Comparison of ENCODE assay signal across 24 cellular contexts in genomic region chr5:161149078-161149477, GRCh38.
A peak's percentile ranks its signal among the peaks of the same experiment; 100 is the strongest.
DNase-seq lines count a peak whose midpoint lies in the region; ATAC-seq, FAIRE-seq and TF ChIP-seq lines count a peak whose summit lies in the region.
"Had no signal": no experiment of that assay in that cellular context is flagged by ENCODE, and none has a peak within 500 bp of the region (broad histone marks: within the 10 kb centered on the region; RNA-seq: fewer than 3 reads in every experiment).

No MANE protein-coding gene starts in this region.

- ATAC-seq in GM19395 (IDR thresholded peaks at IDR 0.05; ENCODE audit: unreplicated experiment) (peak; percentile 63), GM12878 (no peak), GM21447 (IDR thresholded peaks at IDR 0.05; ENCODE audit: unreplicated experiment) (no peak), GM21723 (IDR thresholded peaks at IDR 0.05; ENCODE audit: unreplicated experiment) (no peak)
- ATAC-seq: A549 had no signal

- no peak for TF ChIP-seq POLR2A in GM12878 (IDR thresholded peaks at IDR 0.05; ENCODE audit: low read depth, low read length)

- DNase-seq in GM12865 (ENCODE audit: low read depth) (peak; percentile 5), GM12878 (ENCODE audit: low read depth, low spot score) (no peak), mammary epithelial cell (no peak), AG08396 (ENCODE audit: low spot score) (no peak)
- DNase-seq: BE2C; C1 segment of cervical spinal cord; CD4-positive, alpha-beta memory T cell; CD4-positive, CD25-positive, alpha-beta regulatory T cell; CD8-positive, alpha-beta memory T cell; COR-L47; DMS 273 treated with DMSO at 0.1 percent for 48 hours; DMS153; DMS53; DMS79; DND-41; EL; GDM1 had no signal

- H3K27me3 ChIP-seq in OCI-LY3 (ENCODE audit: low read depth, low read length) (no peaks in the 10 kb centered on the region), GM12878 (replicated peaks in 1 of 2; ENCODE audit: control insufficient read depth in 2 of 2, insufficient read depth in 2 of 2, low read length in 1 of 2) (no peaks in the 10 kb centered on the region), mammary epithelial cell (ENCODE audit: insufficient read depth, low read length) (no peaks in the 10 kb centered on the region)
- H3K27me3 ChIP-seq: BE2C, BLaER1 had no signal

- no peak overlapping the region for H3K9ac ChIP-seq in OCI-LY3 (ENCODE audit: low read length)
- no peak overlapping the region for H3K9ac ChIP-seq in GM12878 (ENCODE audit: control insufficient read depth, insufficient read depth, low read length)
- H3K9ac ChIP-seq in mammary epithelial cell (ENCODE audit: insufficient read depth, low read length), result no peak overlapping the region
- H3K9ac ChIP-seq: BLaER1 had no signal

- intact Hi-C loops in GM12878 (cut with micrococcal nuclease; ENCODE audit: unreplicated experiment), result no loop called here
- intact Hi-C loops in mammary epithelial cell (cut with micrococcal nuclease), result no loop called here

- CTCF ChIA-PET in GM12878 (lab: Yijun Ruan, JAX) (no interaction called here), mammary epithelial cell (lab: Charles Lee; ENCODE audit: low non-redundant PET) (no interaction called here)

- POLR2A ChIA-PET in GM12878 (lab: Charles Lee), result no interaction called here

- no peaks in the 10 kb centered on the region for H3K79me2 ChIP-seq in OCI-LY3 (ENCODE audit: low read length)
- H3K79me2 ChIP-seq in GM12878 (ENCODE audit: control insufficient read depth, insufficient read depth, low read length), result no peaks in the 10 kb centered on the region
- no peaks in the 10 kb centered on the region for H3K79me2 ChIP-seq in mammary epithelial cell (ENCODE audit: insufficient read depth, low read length)

- no peak overlapping the region for H2AFZ ChIP-seq in OCI-LY3 (ENCODE audit: low read depth, low read length)
- H2AFZ ChIP-seq in GM12878 (ENCODE audit: control insufficient read depth, low read depth, low read length), result no peak overlapping the region
- H2AFZ ChIP-seq in mammary epithelial cell (ENCODE audit: low read depth, low read length), result no peak overlapping the region

- SMC1A ChIA-PET in GM12878 (lab: Charles Lee; ENCODE audit: uncharacterized antibody, unreplicated experiment), result no interaction called here

- H3K4me3 ChIP-seq in GM12865 (ENCODE audit: low read depth, low read length) (no peak overlapping the region), OCI-LY3 (ENCODE audit: low read length) (no peak overlapping the region), GM12878 (no peak overlapping the region), mammary epithelial cell (replicated peaks in 1 of 3; ENCODE audit: insufficient read depth in 1 of 3, low read depth in 2 of 3, low read length in 3 of 3) (no peak overlapping the region)
- H3K4me3 ChIP-seq: A549, BLaER1 had no signal

- H3K27ac ChIP-seq in OCI-LY3 (ENCODE audit: low read length), result peak overlapping the region; percentile 14; the same call in 1 of the 2 replicates
- H3K27ac ChIP-seq in GM12878 (ENCODE audit: control insufficient read depth, insufficient read depth), result no peak overlapping the region
- H3K27ac ChIP-seq in mammary epithelial cell (ENCODE audit: insufficient read depth, low read depth, low read length), result no peak overlapping the region
- H3K27ac ChIP-seq: 22Rv1, A549, BLaER1 had no signal

- no peak for TF ChIP-seq CTCF in GM12865 (IDR thresholded peaks at IDR 0.05; ENCODE audit: insufficient read depth, low read depth, low read length, missing control alignments)
- TF ChIP-seq CTCF in OCI-LY3 (IDR thresholded peaks at IDR 0.05; ENCODE audit: low read depth, low read length), result no peak
- TF ChIP-seq CTCF in GM12878 (IDR thresholded peaks at IDR 0.05 in 2 of 3, conservative IDR thresholded peaks at IDR 0.05 in 1 of 3; ENCODE audit: control insufficient read depth in 2 of 3, extremely low read depth in 1 of 3, insufficient read depth in 1 of 3, low read depth in 3 of 3, low read length in 3 of 3), result no peak
- no peak for TF ChIP-seq CTCF in mammary epithelial cell (conservative IDR thresholded peaks at IDR 0.05 in 1 of 2, IDR thresholded peaks at IDR 0.05 in 1 of 2; ENCODE audit: extremely low read depth in 1 of 2, insufficient read depth in 1 of 2, low read depth in 1 of 2, low read length in 2 of 2)

- H3K9me3 ChIP-seq in OCI-LY3 (ENCODE audit: insufficient read depth, low read length) (no peaks in the 10 kb centered on the region), GM12878 (replicated peaks; ENCODE audit: control insufficient read depth, insufficient read depth, low read length) (no peaks in the 10 kb centered on the region; the same call in 1 of the 3 replicates), mammary epithelial cell (replicated peaks; ENCODE audit: insufficient read depth, low read length) (no peaks in the 10 kb centered on the region)
- H3K9me3 ChIP-seq: A549, BE2C had no signal

- H4K20me1 ChIP-seq in OCI-LY3 (ENCODE audit: insufficient read depth, low read length) (no peaks in the 10 kb centered on the region), GM12878 (ENCODE audit: control insufficient read depth, insufficient read depth) (no peaks in the 10 kb centered on the region), mammary epithelial cell (ENCODE audit: insufficient read depth, low read length) (no peaks in the 10 kb centered on the region)
- H4K20me1 ChIP-seq: BLaER1 had no signal

- RAD21 ChIA-PET in GM12878 (lab: Charles Lee; ENCODE audit: unreplicated experiment), result no interaction called here

- H3K4me1 ChIP-seq in OCI-LY3 (ENCODE audit: low read length) (peaks cover 21% of the 10 kb centered on the region), GM12878 (ENCODE audit: control insufficient read depth, insufficient read depth, low read length) (no peaks in the 10 kb centered on the region; the same call in 1 of the 2 replicates), mammary epithelial cell (ENCODE audit: insufficient read depth, low read length) (no peaks in the 10 kb centered on the region)
- H3K4me1 ChIP-seq: A549, BE2C, BLaER1 had no signal

- BruUV-seq in GM12878 (replicated peaks; lab: Mats Ljungman, UMichigan), result no TSS peak
- no TSS peak for BruUV-seq in mammary epithelial cell (replicated peaks; lab: Mats Ljungman, UMichigan)

- H3K36me3 ChIP-seq in OCI-LY3 (replicated peaks; ENCODE audit: low read depth, low read length) (no peaks in the 10 kb centered on the region), GM12878 (ENCODE audit: control insufficient read depth in 2 of 2, insufficient read depth in 2 of 2, low read length in 1 of 2) (no peaks in the 10 kb centered on the region), mammary epithelial cell (ENCODE audit: insufficient read depth, low read length) (no peaks in the 10 kb centered on the region)
- H3K36me3 ChIP-seq: BE2C, BLaER1 had no signal

- no peak for TF ChIP-seq RAD21 in GM12878 (IDR thresholded peaks at IDR 0.05; ENCODE audit: insufficient read depth, low read depth, low read length)

- dilution Hi-C loops in mammary epithelial cell (cut with HindIII; ENCODE audit: low sequenced_read_pairs), result no loop called here

- no peak for FAIRE-seq in GM12878 (lab: Jason Lieb, UNC)
- FAIRE-seq: A549 had no signal

- peak overlapping the region; percentile 30 for H3K4me2 ChIP-seq in OCI-LY3 (ENCODE audit: low read length)
- H3K4me2 ChIP-seq in GM12878 (ENCODE audit: control insufficient read depth, insufficient read depth), result no peak overlapping the region
- no peak overlapping the region for H3K4me2 ChIP-seq in mammary epithelial cell (ENCODE audit: insufficient read depth, low read depth, low read length)
- H3K4me2 ChIP-seq: A549, BLaER1 had no signal

- in situ Hi-C loops in GM12878 (cut with MboI) (no loop called here), mammary epithelial cell (cut with MboI; ENCODE audit: low sequenced_read_pairs in 2 of 2) (no loop called here)

- TF ChIP-seq EP300 in GM12878 (IDR thresholded peaks at IDR 0.05; ENCODE audit: borderline replicate concordance in 1 of 2, control insufficient read depth in 1 of 2, low read depth in 2 of 2, low read length in 2 of 2), result no peak

TF ChIP-seq in GM12878, 131 proteins besides CTCF, POLR2A, EP300 and RAD21:
- peak; percentile 30; the same call in 1 of the 2 replicates for TF ChIP-seq JUNB (IDR thresholded peaks at IDR 0.05)
- no peak for TF ChIP-seq HDAC2 (IDR thresholded peaks at IDR 0.05)
- no peak for TF ChIP-seq ZNF207 (IDR thresholded peaks at IDR 0.05; ENCODE audit: borderline replicate concordance)
- peak; percentile 69 for TF ChIP-seq SPI1 (IDR thresholded peaks at IDR 0.05; ENCODE audit: borderline replicate concordance, insufficient read depth, low read depth, low read length)
- TF ChIP-seq REST (IDR thresholded peaks at IDR 0.05; ENCODE audit: low read depth, low read length), result no peak
- no peak for TF ChIP-seq BHLHE40 (IDR thresholded peaks at IDR 0.05; ENCODE audit: borderline replicate concordance in 1 of 2, low read depth in 2 of 2, low read length in 1 of 2)
- no peak for TF ChIP-seq ZNF24 (IDR thresholded peaks at IDR 0.05)
- peak; percentile 35; the same call in 1 of the 2 replicates for TF ChIP-seq NFIC (IDR thresholded peaks at IDR 0.05; ENCODE audit: low read depth, low read length)
TF ChIP-seq in GM12878: peak in this region for 3.
